ENCODE assay signal across 1 cellular context in the genomic region with DNA sequence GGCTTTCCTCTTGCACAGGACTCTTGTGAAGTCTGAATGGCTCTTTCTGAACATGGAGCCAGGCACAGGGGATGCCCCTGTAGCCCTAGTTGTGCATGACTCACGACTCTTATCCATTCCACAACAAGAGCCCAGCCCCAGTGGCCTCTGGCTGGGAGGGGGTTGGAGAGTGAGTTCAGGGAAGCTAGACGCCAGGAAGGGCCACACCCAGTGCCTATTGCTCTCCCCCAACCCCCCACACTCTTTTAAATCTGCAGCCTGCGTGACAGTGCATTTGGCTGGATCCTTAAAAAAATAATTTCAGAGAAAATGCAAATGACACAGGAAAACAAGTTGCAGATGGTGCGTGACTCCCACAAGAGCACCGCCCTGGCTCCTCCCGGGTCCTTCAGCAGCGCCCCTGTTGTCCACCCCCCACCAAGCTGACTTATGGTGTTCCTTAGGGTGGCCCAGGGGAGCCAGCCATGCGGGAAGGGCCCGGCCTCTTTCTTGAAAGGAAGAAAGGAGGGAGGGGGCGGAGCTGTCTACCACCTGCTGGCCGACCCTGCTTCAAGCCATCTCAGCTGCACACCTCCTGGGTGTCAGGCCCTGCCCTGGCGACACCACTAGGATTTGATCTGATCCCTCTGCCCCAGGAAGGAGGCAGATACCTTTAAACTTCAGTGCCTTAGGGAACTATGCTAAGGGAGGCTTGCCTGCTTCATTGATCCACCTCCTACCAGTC.
TF ChIP-seq lines count a peak whose summit lies in the region.

No MANE protein-coding gene starts in this region.

TF ChIP-seq in K562, 482 proteins besides CTCF, POLR2A, EP300 and RAD21 (continued from another document and continues in another):
- TF ChIP-seq NFIC (IDR thresholded peaks at IDR 0.05) = peak; percentile 5; the same call in 1 of the 2 replicates
- TF ChIP-seq, protein P1, sequence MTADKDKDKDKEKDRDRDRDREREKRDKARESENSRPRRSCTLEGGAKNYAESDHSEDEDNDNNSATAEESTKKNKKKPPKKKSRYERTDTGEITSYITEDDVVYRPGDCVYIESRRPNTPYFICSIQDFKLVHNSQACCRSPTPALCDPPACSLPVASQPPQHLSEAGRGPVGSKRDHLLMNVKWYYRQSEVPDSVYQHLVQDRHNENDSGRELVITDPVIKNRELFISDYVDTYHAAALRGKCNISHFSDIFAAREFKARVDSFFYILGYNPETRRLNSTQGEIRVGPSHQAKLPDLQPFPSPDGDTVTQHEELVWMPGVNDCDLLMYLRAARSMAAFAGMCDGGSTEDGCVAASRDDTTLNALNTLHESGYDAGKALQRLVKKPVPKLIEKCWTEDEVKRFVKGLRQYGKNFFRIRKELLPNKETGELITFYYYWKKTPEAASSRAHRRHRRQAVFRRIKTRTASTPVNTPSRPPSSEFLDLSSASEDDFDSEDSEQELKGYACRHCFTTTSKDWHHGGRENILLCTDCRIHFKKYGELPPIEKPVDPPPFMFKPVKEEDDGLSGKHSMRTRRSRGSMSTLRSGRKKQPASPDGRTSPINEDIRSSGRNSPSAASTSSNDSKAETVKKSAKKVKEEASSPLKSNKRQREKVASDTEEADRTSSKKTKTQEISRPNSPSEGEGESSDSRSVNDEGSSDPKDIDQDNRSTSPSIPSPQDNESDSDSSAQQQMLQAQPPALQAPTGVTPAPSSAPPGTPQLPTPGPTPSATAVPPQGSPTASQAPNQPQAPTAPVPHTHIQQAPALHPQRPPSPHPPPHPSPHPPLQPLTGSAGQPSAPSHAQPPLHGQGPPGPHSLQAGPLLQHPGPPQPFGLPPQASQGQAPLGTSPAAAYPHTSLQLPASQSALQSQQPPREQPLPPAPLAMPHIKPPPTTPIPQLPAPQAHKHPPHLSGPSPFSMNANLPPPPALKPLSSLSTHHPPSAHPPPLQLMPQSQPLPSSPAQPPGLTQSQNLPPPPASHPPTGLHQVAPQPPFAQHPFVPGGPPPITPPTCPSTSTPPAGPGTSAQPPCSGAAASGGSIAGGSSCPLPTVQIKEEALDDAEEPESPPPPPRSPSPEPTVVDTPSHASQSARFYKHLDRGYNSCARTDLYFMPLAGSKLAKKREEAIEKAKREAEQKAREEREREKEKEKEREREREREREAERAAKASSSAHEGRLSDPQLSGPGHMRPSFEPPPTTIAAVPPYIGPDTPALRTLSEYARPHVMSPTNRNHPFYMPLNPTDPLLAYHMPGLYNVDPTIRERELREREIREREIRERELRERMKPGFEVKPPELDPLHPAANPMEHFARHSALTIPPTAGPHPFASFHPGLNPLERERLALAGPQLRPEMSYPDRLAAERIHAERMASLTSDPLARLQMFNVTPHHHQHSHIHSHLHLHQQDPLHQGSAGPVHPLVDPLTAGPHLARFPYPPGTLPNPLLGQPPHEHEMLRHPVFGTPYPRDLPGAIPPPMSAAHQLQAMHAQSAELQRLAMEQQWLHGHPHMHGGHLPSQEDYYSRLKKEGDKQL (CRISPR knock-in tag; IDR thresholded peaks at IDR 0.05; ENCODE audit: borderline replicate concordance) = no peak
- no peak for TF ChIP-seq HNRNPLL (IDR thresholded peaks at IDR 0.05; ENCODE audit: low read depth, low read length, poor library complexity, severe bottlenecking)
- TF ChIP-seq, protein P2, sequence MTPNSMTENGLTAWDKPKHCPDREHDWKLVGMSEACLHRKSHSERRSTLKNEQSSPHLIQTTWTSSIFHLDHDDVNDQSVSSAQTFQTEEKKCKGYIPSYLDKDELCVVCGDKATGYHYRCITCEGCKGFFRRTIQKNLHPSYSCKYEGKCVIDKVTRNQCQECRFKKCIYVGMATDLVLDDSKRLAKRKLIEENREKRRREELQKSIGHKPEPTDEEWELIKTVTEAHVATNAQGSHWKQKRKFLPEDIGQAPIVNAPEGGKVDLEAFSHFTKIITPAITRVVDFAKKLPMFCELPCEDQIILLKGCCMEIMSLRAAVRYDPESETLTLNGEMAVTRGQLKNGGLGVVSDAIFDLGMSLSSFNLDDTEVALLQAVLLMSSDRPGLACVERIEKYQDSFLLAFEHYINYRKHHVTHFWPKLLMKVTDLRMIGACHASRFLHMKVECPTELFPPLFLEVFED (CRISPR knock-in tag; conservative IDR thresholded peaks at IDR 0.05) = no peak
- no peak for TF ChIP-seq FOXA3 (CRISPR knock-in tag; conservative IDR thresholded peaks at IDR 0.05 in 1 of 2, IDR thresholded peaks at IDR 0.05 in 1 of 2)
- no peak for TF ChIP-seq U2AF1 (optimal IDR thresholded peaks at IDR 0.05; ENCODE audit: low read depth, low read length)
- TF ChIP-seq SRSF7 (optimal IDR thresholded peaks at IDR 0.05; ENCODE audit: low read depth, low read length) = no peak
- TF ChIP-seq SP2 (IDR thresholded peaks at IDR 0.05; ENCODE audit: extremely low read depth, low read depth, low read length, poor library complexity, severe bottlenecking) = no peak
- no peak for TF ChIP-seq ZNF12 (CRISPR knock-in tag; IDR thresholded peaks at IDR 0.05)
- peak in 1 of 2 experiments; percentile 47; a peak in 1 of 4 replicates for TF ChIP-seq TRIM24 (IDR thresholded peaks at IDR 0.05)
- no peak for TF ChIP-seq ZNF140 (CRISPR knock-in tag; IDR thresholded peaks at IDR 0.05)
- TF ChIP-seq ZKSCAN8 (CRISPR knock-in tag; IDR thresholded peaks at IDR 0.05) = no peak
- TF ChIP-seq HDAC8 (tag; IDR thresholded peaks at IDR 0.05) = no peak
- no peak for TF ChIP-seq ZNF134 (CRISPR knock-in tag; conservative IDR thresholded peaks at IDR 0.05)
- TF ChIP-seq ZNF124 (CRISPR knock-in tag; IDR thresholded peaks at IDR 0.05) = no peak
- peak; percentile 63 for TF ChIP-seq SOX6 (IDR thresholded peaks at IDR 0.05)
- TF ChIP-seq, protein P3, sequence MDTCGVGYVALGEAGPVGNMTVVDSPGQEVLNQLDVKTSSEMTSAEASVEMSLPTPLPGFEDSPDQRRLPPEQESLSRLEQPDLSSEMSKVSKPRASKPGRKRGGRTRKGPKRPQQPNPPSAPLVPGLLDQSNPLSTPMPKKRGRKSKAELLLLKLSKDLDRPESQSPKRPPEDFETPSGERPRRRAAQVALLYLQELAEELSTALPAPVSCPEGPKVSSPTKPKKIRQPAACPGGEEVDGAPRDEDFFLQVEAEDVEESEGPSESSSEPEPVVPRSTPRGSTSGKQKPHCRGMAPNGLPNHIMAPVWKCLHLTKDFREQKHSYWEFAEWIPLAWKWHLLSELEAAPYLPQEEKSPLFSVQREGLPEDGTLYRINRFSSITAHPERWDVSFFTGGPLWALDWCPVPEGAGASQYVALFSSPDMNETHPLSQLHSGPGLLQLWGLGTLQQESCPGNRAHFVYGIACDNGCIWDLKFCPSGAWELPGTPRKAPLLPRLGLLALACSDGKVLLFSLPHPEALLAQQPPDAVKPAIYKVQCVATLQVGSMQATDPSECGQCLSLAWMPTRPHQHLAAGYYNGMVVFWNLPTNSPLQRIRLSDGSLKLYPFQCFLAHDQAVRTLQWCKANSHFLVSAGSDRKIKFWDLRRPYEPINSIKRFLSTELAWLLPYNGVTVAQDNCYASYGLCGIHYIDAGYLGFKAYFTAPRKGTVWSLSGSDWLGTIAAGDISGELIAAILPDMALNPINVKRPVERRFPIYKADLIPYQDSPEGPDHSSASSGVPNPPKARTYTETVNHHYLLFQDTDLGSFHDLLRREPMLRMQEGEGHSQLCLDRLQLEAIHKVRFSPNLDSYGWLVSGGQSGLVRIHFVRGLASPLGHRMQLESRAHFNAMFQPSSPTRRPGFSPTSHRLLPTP (IDR thresholded peaks at IDR 0.05; ENCODE audit: borderline replicate concordance, extremely low read depth, insufficient read length) = no peak
- peak; percentile 68 for TF ChIP-seq RBFOX2 (IDR thresholded peaks at IDR 0.05; ENCODE audit: low read depth, low read length)
- no peak for TF ChIP-seq HEY1 (CRISPR knock-in tag; IDR thresholded peaks at IDR 0.05; ENCODE audit: borderline replicate concordance)
- TF ChIP-seq MTA2 (IDR thresholded peaks at IDR 0.05; ENCODE audit: low read depth) = no peak
- TF ChIP-seq MXI1 (IDR thresholded peaks at IDR 0.05; ENCODE audit: low read depth, low read length) = no peak
- no peak for TF ChIP-seq SLC30A9 (CRISPR knock-in tag; IDR thresholded peaks at IDR 0.05)
- TF ChIP-seq, protein P4, sequence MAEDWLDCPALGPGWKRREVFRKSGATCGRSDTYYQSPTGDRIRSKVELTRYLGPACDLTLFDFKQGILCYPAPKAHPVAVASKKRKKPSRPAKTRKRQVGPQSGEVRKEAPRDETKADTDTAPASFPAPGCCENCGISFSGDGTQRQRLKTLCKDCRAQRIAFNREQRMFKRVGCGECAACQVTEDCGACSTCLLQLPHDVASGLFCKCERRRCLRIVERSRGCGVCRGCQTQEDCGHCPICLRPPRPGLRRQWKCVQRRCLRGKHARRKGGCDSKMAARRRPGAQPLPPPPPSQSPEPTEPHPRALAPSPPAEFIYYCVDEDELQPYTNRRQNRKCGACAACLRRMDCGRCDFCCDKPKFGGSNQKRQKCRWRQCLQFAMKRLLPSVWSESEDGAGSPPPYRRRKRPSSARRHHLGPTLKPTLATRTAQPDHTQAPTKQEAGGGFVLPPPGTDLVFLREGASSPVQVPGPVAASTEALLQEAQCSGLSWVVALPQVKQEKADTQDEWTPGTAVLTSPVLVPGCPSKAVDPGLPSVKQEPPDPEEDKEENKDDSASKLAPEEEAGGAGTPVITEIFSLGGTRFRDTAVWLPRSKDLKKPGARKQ (CRISPR knock-in tag; IDR thresholded peaks at IDR 0.05) = no peak
- TF ChIP-seq, protein P5, sequence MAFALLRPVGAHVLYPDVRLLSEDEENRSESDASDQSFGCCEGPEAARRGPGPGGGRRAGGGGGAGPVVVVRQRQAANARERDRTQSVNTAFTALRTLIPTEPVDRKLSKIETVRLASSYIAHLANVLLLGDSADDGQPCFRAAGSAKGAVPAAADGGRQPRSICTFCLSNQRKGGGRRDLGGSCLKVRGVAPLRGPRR (CRISPR knock-in tag; IDR thresholded peaks at IDR 0.05) = no peak
- TF ChIP-seq NFATC3 (IDR thresholded peaks at IDR 0.05) = no peak
- TF ChIP-seq ZNF282 (CRISPR knock-in tag; IDR thresholded peaks at IDR 0.05) = no peak
- no peak for TF ChIP-seq XRCC3 (IDR thresholded peaks at IDR 0.05)
- no peak for TF ChIP-seq ZNF408 (CRISPR knock-in tag; IDR thresholded peaks at IDR 0.05; ENCODE audit: low read depth)
- TF ChIP-seq SMARCA4 (IDR thresholded peaks at IDR 0.05) = peak; percentile 49; the same call in 1 of the 2 replicates
- no peak; the same call in 1 of the 2 replicates for TF ChIP-seq EHMT2 (IDR thresholded peaks at IDR 0.05)
- peak; percentile 31; the same call in 1 of the 2 replicates for TF ChIP-seq CC2D1A (IDR thresholded peaks at IDR 0.05)
- no peak for TF ChIP-seq FOXA1 (IDR thresholded peaks at IDR 0.05; ENCODE audit: borderline replicate concordance)
- TF ChIP-seq, protein P6, sequence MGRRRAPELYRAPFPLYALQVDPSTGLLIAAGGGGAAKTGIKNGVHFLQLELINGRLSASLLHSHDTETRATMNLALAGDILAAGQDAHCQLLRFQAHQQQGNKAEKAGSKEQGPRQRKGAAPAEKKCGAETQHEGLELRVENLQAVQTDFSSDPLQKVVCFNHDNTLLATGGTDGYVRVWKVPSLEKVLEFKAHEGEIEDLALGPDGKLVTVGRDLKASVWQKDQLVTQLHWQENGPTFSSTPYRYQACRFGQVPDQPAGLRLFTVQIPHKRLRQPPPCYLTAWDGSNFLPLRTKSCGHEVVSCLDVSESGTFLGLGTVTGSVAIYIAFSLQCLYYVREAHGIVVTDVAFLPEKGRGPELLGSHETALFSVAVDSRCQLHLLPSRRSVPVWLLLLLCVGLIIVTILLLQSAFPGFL (CRISPR knock-in tag; IDR thresholded peaks at IDR 0.05) = no peak
- no peak for TF ChIP-seq BACH1 (tag; IDR thresholded peaks at IDR 0.05)
- no peak for TF ChIP-seq NCOA4 (IDR thresholded peaks at IDR 0.05; ENCODE audit: partially characterized antibody)
- TF ChIP-seq ZNF431 (CRISPR knock-in tag; IDR thresholded peaks at IDR 0.05) = no peak
- TF ChIP-seq CBFA2T2 (conservative IDR thresholded peaks at IDR 0.05) = peak; percentile 37; the same call in 1 of the 2 replicates
- TF ChIP-seq ATF7 (IDR thresholded peaks at IDR 0.05) = peak; percentile 58; the same call in 1 of the 2 replicates
- TF ChIP-seq ZNF764 (CRISPR knock-in tag; IDR thresholded peaks at IDR 0.05; ENCODE audit: low read depth) = no peak
- no peak for TF ChIP-seq MEF2D (tag; conservative IDR thresholded peaks at IDR 0.05; ENCODE audit: low read depth)
- TF ChIP-seq, protein P7, sequence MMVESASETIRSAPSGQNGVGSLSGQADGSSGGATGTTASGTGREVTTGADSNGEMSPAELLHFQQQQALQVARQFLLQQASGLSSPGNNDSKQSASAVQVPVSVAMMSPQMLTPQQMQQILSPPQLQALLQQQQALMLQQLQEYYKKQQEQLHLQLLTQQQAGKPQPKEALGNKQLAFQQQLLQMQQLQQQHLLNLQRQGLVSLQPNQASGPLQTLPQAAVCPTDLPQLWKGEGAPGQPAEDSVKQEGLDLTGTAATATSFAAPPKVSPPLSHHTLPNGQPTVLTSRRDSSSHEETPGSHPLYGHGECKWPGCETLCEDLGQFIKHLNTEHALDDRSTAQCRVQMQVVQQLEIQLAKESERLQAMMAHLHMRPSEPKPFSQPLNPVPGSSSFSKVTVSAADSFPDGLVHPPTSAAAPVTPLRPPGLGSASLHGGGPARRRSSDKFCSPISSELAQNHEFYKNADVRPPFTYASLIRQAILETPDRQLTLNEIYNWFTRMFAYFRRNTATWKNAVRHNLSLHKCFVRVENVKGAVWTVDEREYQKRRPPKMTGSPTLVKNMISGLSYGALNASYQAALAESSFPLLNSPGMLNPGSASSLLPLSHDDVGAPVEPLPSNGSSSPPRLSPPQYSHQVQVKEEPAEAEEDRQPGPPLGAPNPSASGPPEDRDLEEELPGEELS (CRISPR knock-in tag; IDR thresholded peaks at IDR 0.05; ENCODE audit: borderline replicate concordance) = no peak
- TF ChIP-seq, protein P8, sequence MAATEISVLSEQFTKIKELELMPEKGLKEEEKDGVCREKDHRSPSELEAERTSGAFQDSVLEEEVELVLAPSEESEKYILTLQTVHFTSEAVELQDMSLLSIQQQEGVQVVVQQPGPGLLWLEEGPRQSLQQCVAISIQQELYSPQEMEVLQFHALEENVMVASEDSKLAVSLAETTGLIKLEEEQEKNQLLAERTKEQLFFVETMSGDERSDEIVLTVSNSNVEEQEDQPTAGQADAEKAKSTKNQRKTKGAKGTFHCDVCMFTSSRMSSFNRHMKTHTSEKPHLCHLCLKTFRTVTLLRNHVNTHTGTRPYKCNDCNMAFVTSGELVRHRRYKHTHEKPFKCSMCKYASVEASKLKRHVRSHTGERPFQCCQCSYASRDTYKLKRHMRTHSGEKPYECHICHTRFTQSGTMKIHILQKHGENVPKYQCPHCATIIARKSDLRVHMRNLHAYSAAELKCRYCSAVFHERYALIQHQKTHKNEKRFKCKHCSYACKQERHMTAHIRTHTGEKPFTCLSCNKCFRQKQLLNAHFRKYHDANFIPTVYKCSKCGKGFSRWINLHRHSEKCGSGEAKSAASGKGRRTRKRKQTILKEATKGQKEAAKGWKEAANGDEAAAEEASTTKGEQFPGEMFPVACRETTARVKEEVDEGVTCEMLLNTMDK (IDR thresholded peaks at IDR 0.05; ENCODE audit: borderline replicate concordance, insufficient read depth, low read depth, low read length, poor library complexity, severe bottlenecking) = no peak
- TF ChIP-seq DNMT1 (IDR thresholded peaks at IDR 0.05) = no peak
- TF ChIP-seq, protein P9, sequence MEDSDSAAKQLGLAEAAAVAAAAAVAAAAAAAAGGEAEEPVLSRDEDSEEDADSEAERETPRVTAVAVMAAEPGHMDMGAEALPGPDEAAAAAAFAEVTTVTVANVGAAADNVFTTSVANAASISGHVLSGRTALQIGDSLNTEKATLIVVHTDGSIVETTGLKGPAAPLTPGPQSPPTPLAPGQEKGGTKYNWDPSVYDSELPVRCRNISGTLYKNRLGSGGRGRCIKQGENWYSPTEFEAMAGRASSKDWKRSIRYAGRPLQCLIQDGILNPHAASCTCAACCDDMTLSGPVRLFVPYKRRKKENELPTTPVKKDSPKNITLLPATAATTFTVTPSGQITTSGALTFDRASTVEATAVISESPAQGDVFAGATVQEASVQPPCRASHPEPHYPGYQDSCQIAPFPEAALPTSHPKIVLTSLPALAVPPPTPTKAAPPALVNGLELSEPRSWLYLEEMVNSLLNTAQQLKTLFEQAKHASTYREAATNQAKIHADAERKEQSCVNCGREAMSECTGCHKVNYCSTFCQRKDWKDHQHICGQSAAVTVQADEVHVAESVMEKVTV (CRISPR knock-in tag; IDR thresholded peaks at IDR 0.05) = no peak
